In the genomic region with DNA sequence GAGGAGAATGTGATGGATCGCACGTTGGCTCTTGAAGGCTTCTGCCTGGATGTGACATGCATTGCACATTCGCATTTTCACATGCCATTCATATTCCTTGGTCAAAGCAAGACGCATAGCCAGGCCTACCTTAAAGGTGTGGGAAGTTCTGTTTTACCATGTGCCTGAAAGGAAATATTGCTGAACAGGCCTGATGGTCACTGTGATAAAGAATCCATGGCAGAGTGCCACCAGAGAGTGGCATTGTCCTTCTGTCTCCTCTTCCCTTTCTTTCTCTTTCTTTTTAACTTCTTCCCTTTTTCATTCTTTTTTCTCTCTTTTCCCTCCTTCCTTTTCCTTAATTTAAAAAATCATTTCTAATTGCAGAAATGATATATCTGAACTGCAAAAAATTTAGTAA, we compare ENCODE assay signal across 24 cellular contexts. TPM values are rescaled to one million over a fixed set of nuclear protein-coding genes. Genes with fewer than 3 reads are reported as not detected.
"Had no signal": no experiment of that assay in that cellular context is flagged by ENCODE, and none has a peak within 500 bp of the region (broad histone marks: within the 10 kb centered on the region; RNA-seq: fewer than 3 reads in every experiment).

No MANE protein-coding gene starts in this region.

- H3K36me3 ChIP-seq: ascending aorta, MG63 had no signal

- H3K4me3 ChIP-seq: ascending aorta, body of pancreas, MG63 had no signal

- ATAC-seq: body of pancreas, PC-3 had no signal

- DNase-seq: activated CD4-positive, alpha-beta memory T cell treated with anti-CD3 and anti-CD28 coated beads, Interleukin-2, amount 10 ng/mL, durations not matched to agents 7 days and 5 days; activated CD4-positive, alpha-beta T cell treated with anti-CD3 and anti-CD28 coated beads, Interleukin-2, amount 50 U/mL, for 1 hour; activated CD4-positive, CD25-positive, alpha-beta regulatory T cell; activated T-cell treated with anti-CD3 and anti-CD28 coated beads for 4 hours; amniotic stem cell; body of pancreas; central memory CD4-positive, alpha-beta T cell; KBM-7; MG63; MV-4-11; NCI-H1092 treated with DMSO at 0.1 percent for 48 hours; NCI-H1417 treated with DMSO at 0.1 percent for 48 hours; NCI-H1694; NCI-H2029; NCI-H2107; NCI-H2171 treated with DMSO at 0.1 percent for 48 hours; NCI-H226; NCI-H510A; NCI-H526 treated with DMSO at 0.1 percent for 48 hours; NCI-H82; PC-3; SIG-M5; T-helper 1 cell had no signal

- H3K9me3 ChIP-seq: ascending aorta, body of pancreas, MG63 had no signal

- H3K4me1 ChIP-seq: ascending aorta, body of pancreas had no signal

- H3K27me3 ChIP-seq: ascending aorta, body of pancreas, MG63 had no signal

- H3K27ac ChIP-seq: ascending aorta, body of pancreas had no signal

RNA-seq across cellular contexts. Expression of a gene that starts 15.9 kb away (rescaled TPM):
- total RNA-seq: activated CD4-positive, alpha-beta memory T cell treated with anti-CD3 and anti-CD28 coated beads, Interleukin-2, amount 10 ng/mL, durations not matched to agents 7 days and 5 days had no signal
